Comparison of ENCODE assay signal across 1 cellular context in the genomic region with DNA sequence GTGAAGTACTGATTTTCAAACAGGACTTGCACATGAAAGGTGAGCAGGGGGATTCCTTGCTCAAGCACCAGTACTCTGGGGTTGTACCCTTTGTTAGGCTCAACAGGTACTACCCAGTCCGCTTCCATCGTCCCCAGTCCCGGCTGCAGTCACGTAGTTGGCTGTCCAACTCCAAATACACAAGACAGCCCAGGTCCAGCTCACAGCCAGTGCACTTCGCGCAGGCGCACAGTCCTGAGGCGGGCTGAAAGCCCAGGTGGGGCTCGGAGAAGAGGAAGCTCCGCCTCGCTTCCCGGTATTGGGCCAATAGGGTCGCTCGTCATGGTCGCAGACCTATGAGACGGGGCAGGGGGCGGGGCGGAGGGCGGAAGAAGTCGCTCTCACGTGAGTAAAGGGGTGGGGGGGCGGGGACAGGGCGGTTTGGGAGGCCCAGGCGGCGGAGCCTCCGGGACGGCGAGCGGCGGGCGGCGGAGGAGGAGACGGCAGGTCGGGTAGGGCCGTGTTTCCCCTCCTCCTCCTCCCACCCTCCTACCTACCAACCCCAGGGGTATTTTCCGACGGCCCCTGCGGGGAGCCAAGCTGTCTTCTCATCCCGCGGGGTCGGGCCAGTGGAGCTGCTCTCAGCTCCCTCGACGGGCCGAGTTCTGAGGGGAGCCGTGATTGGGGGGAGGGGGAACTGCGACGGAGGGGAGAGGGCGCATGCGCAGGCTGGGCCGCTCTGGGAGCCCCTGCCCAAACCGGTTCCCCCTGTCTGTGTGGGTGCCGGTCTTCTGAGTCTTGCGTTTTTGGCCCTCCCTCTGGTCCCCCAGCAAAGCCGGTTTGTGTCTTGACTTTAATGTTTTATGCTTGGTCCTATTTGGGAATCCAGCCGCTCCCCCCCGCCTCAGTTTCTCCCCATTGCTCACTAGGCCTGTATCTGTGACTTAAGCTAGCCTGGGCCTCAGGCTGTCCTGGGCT.
A peak's percentile ranks its signal among the peaks of the same experiment; 100 is the strongest.
TF ChIP-seq lines count a peak whose summit lies in the region.

Gene RABGAP1, plus strand, starts transcription at position 418 of the 957 bp plus-strand sequence. CDS start 16,040 bp downstream, outside the sequence.

TF ChIP-seq in K562, 482 proteins besides CTCF, POLR2A, EP300 and RAD21 (continued from another document and continues in another):
- TF ChIP-seq, protein P1, sequence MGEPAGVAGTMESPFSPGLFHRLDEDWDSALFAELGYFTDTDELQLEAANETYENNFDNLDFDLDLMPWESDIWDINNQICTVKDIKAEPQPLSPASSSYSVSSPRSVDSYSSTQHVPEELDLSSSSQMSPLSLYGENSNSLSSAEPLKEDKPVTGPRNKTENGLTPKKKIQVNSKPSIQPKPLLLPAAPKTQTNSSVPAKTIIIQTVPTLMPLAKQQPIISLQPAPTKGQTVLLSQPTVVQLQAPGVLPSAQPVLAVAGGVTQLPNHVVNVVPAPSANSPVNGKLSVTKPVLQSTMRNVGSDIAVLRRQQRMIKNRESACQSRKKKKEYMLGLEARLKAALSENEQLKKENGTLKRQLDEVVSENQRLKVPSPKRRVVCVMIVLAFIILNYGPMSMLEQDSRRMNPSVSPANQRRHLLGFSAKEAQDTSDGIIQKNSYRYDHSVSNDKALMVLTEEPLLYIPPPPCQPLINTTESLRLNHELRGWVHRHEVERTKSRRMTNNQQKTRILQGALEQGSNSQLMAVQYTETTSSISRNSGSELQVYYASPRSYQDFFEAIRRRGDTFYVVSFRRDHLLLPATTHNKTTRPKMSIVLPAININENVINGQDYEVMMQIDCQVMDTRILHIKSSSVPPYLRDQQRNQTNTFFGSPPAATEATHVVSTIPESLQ (CRISPR knock-in tag; IDR thresholded peaks at IDR 0.05) = no peak
- TF ChIP-seq HDAC1 (IDR thresholded peaks at IDR 0.05) (peak; percentile 39 to 52; a peak in 3 of 4 replicates), HMG20B (CRISPR knock-in tag; IDR thresholded peaks at IDR 0.05) (0 out of 2 replicates have a peak, but pooled peaks have one; percentile 18), ILK (tag; IDR thresholded peaks at IDR 0.05; ENCODE audit: borderline replicate concordance, low read depth) (no peak), ZNF830 (CRISPR knock-in tag; IDR thresholded peaks at IDR 0.05) (no peak), ZC3H11A (IDR thresholded peaks at IDR 0.05; ENCODE audit: low read depth, low read length) (no peak), DNMT1 (IDR thresholded peaks at IDR 0.05) (no peak), MTA1 (IDR thresholded peaks at IDR 0.05; ENCODE audit: borderline replicate concordance) (peak; percentile 74; the same call in 1 of the 2 replicates), MLLT1 (IDR thresholded peaks at IDR 0.05) (no peak), ARID1B (IDR thresholded peaks at IDR 0.05) (peak; percentile 7; the same call in 1 of the 2 replicates), KDM4B (IDR thresholded peaks at IDR 0.05; ENCODE audit: borderline replicate concordance in 2 of 2, low read depth in 1 of 2) (peak in 1 of 2 experiments; percentile 31; a peak in 1 of 4 replicates), ZBTB7A (IDR thresholded peaks at IDR 0.05; ENCODE audit: borderline replicate concordance, control insufficient read depth, low read depth, low read length) (peak; percentile 12; the same call in 1 of the 2 replicates), NFIC (IDR thresholded peaks at IDR 0.05) (peak; percentile 89), SPI1 (IDR thresholded peaks at IDR 0.05; ENCODE audit: borderline replicate concordance, low read depth, low read length) (0 out of 2 replicates have a peak, but pooled peaks have one; percentile 25), PHF20 (IDR thresholded peaks at IDR 0.05; ENCODE audit: partially characterized antibody) (peak; percentile 68), RBFOX2 (IDR thresholded peaks at IDR 0.05; ENCODE audit: low read depth, low read length) (peak; percentile 85), NCOR1 (IDR thresholded peaks at IDR 0.05) (peak; percentile 10; the same call in 1 of the 2 replicates), LARP7 (IDR thresholded peaks at IDR 0.05) (no peak), XRCC3 (IDR thresholded peaks at IDR 0.05) (peak; percentile 87; the same call in 1 of the 2 replicates), POLR2G (IDR thresholded peaks at IDR 0.05; ENCODE audit: low read depth, low read length) (peak; percentile 87), MYNN (IDR thresholded peaks at IDR 0.05) (0 out of 2 replicates have a peak, but pooled peaks have one; percentile 44), MYNN (CRISPR knock-in tag; IDR thresholded peaks at IDR 0.05) (no peak), ARNT (IDR thresholded peaks at IDR 0.05) (peak in 1 of 2 experiments; percentile 77; a peak in 1 of 4 replicates), RB1 (IDR thresholded peaks at IDR 0.05; ENCODE audit: low read depth) (peak; percentile 49; the same call in 1 of the 2 replicates), NR4A1 (CRISPR knock-in tag; IDR thresholded peaks at IDR 0.05) (no peak), NR4A1 (tag; IDR thresholded peaks at IDR 0.05) (no peak), SMARCA4 (IDR thresholded peaks at IDR 0.05) (0 out of 2 replicates have a peak, but pooled peaks have one; percentile 11), TEAD1 (CRISPR knock-in tag; IDR thresholded peaks at IDR 0.05) (0 out of 4 replicates have a peak, but pooled peaks of 1 of the 2 experiments have one; percentile 61), ZNF785 (CRISPR knock-in tag; IDR thresholded peaks at IDR 0.05) (no peak), ZNF217 (CRISPR knock-in tag; IDR thresholded peaks at IDR 0.05) (no peak), KDM1A (IDR thresholded peaks at IDR 0.05) (peak; percentile 85 to 92), CREB1 (IDR thresholded peaks at IDR 0.05) (peak; percentile 91), CREB1 (CRISPR knock-in tag; IDR thresholded peaks at IDR 0.05) (peak; percentile 94), PHF21A (IDR thresholded peaks at IDR 0.05; ENCODE audit: borderline replicate concordance, low read depth) (peak; percentile 96), GATAD2A (IDR thresholded peaks at IDR 0.05) (no peak), ERF (CRISPR knock-in tag; IDR thresholded peaks at IDR 0.05) (peak; percentile 53; the same call in 1 of the 2 replicates)
- TF ChIP-seq, protein P2, sequence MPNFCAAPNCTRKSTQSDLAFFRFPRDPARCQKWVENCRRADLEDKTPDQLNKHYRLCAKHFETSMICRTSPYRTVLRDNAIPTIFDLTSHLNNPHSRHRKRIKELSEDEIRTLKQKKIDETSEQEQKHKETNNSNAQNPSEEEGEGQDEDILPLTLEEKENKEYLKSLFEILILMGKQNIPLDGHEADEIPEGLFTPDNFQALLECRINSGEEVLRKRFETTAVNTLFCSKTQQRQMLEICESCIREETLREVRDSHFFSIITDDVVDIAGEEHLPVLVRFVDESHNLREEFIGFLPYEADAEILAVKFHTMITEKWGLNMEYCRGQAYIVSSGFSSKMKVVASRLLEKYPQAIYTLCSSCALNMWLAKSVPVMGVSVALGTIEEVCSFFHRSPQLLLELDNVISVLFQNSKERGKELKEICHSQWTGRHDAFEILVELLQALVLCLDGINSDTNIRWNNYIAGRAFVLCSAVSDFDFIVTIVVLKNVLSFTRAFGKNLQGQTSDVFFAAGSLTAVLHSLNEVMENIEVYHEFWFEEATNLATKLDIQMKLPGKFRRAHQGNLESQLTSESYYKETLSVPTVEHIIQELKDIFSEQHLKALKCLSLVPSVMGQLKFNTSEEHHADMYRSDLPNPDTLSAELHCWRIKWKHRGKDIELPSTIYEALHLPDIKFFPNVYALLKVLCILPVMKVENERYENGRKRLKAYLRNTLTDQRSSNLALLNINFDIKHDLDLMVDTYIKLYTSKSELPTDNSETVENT (CRISPR knock-in tag; IDR thresholded peaks at IDR 0.05) = peak; percentile 22; the same call in 1 of the 2 replicates
- TF ChIP-seq, protein P3, sequence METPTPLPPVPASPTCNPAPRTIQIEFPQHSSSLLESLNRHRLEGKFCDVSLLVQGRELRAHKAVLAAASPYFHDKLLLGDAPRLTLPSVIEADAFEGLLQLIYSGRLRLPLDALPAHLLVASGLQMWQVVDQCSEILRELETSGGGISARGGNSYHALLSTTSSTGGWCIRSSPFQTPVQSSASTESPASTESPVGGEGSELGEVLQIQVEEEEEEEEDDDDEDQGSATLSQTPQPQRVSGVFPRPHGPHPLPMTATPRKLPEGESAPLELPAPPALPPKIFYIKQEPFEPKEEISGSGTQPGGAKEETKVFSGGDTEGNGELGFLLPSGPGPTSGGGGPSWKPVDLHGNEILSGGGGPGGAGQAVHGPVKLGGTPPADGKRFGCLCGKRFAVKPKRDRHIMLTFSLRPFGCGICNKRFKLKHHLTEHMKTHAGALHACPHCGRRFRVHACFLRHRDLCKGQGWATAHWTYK (CRISPR knock-in tag; IDR thresholded peaks at IDR 0.05) = 0 out of 2 replicates have a peak, but pooled peaks have one; percentile 21
- TF ChIP-seq, protein P4, sequence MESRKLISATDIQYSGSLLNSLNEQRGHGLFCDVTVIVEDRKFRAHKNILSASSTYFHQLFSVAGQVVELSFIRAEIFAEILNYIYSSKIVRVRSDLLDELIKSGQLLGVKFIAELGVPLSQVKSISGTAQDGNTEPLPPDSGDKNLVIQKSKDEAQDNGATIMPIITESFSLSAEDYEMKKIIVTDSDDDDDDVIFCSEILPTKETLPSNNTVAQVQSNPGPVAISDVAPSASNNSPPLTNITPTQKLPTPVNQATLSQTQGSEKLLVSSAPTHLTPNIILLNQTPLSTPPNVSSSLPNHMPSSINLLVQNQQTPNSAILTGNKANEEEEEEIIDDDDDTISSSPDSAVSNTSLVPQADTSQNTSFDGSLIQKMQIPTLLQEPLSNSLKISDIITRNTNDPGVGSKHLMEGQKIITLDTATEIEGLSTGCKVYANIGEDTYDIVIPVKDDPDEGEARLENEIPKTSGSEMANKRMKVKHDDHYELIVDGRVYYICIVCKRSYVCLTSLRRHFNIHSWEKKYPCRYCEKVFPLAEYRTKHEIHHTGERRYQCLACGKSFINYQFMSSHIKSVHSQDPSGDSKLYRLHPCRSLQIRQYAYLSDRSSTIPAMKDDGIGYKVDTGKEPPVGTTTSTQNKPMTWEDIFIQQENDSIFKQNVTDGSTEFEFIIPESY (CRISPR knock-in tag; IDR thresholded peaks at IDR 0.05) = peak; percentile 61
- TF ChIP-seq, protein P5, sequence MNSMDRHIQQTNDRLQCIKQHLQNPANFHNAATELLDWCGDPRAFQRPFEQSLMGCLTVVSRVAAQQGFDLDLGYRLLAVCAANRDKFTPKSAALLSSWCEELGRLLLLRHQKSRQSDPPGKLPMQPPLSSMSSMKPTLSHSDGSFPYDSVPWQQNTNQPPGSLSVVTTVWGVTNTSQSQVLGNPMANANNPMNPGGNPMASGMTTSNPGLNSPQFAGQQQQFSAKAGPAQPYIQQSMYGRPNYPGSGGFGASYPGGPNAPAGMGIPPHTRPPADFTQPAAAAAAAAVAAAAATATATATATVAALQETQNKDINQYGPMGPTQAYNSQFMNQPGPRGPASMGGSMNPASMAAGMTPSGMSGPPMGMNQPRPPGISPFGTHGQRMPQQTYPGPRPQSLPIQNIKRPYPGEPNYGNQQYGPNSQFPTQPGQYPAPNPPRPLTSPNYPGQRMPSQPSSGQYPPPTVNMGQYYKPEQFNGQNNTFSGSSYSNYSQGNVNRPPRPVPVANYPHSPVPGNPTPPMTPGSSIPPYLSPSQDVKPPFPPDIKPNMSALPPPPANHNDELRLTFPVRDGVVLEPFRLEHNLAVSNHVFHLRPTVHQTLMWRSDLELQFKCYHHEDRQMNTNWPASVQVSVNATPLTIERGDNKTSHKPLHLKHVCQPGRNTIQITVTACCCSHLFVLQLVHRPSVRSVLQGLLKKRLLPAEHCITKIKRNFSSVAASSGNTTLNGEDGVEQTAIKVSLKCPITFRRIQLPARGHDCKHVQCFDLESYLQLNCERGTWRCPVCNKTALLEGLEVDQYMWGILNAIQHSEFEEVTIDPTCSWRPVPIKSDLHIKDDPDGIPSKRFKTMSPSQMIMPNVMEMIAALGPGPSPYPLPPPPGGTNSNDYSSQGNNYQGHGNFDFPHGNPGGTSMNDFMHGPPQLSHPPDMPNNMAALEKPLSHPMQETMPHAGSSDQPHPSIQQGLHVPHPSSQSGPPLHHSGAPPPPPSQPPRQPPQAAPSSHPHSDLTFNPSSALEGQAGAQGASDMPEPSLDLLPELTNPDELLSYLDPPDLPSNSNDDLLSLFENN (IDR thresholded peaks at IDR 0.05; ENCODE audit: low read depth in 2 of 2, low read length in 2 of 2) = no peak
- TF ChIP-seq, protein P6, sequence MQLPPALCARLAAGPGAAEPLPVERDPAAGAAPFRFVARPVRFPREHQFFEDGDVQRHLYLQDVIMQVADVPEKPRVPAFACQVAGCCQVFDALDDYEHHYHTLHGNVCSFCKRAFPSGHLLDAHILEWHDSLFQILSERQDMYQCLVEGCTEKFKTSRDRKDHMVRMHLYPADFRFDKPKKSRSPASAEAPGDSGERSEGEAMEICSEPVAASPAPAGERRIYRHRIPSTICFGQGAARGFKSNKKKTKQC (CRISPR knock-in tag; IDR thresholded peaks at IDR 0.05) = 0 out of 2 replicates have a peak, but pooled peaks have one; percentile 28
- TF ChIP-seq, protein P7, sequence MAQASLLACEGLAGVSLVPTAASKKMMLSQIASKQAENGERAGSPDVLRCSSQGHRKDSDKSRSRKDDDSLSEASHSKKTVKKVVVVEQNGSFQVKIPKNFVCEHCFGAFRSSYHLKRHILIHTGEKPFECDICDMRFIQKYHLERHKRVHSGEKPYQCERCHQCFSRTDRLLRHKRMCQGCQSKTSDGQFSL (CRISPR knock-in tag; IDR thresholded peaks at IDR 0.05) = peak; percentile 68; the same call in 1 of the 2 replicates
- TF ChIP-seq, protein P7 (tag; IDR thresholded peaks at IDR 0.05) = peak in 1 of 2 experiments; percentile 91; a peak in 2 of 4 replicates
- TF ChIP-seq, protein P8, sequence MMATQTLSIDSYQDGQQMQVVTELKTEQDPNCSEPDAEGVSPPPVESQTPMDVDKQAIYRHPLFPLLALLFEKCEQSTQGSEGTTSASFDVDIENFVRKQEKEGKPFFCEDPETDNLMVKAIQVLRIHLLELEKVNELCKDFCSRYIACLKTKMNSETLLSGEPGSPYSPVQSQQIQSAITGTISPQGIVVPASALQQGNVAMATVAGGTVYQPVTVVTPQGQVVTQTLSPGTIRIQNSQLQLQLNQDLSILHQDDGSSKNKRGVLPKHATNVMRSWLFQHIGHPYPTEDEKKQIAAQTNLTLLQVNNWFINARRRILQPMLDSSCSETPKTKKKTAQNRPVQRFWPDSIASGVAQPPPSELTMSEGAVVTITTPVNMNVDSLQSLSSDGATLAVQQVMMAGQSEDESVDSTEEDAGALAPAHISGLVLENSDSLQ (IDR thresholded peaks at IDR 0.05) = peak; percentile 61
